1 cellular context compared by ENCODE assay signal in the genomic region with DNA sequence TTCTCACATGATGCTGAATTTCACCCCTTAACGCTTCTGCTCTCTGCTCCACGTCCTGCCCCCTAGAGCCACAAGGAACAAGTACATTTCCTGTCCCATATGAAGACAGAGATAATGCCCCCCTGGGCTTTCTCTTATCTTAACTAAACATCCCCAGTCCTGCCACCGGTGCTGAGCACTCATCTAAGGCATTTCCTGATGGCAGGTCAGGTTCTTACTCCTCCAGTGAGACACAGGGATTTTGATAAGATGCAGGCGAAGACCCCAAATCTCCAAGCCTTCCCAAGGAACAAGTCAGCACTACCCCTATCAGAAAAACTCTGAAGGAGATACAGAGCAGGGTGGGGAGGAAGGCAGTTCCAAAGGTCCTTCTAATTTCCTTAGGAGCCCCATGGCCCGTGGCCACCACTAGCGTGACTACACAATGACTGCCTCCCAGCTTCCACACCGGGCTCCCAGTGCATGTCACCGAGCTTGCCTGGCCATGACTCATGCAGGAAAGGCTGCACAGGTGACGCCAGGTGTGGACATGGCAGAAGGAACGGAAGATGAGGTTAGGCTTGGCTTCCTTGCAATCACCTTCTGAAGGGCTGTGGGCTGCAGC.
TF ChIP-seq lines count a peak whose summit lies in the region.

No MANE protein-coding gene starts in this region.

TF ChIP-seq in K562, 482 proteins besides CTCF, POLR2A, EP300 and RAD21 (continued from another document and continues in another):
- TF ChIP-seq, protein P1, sequence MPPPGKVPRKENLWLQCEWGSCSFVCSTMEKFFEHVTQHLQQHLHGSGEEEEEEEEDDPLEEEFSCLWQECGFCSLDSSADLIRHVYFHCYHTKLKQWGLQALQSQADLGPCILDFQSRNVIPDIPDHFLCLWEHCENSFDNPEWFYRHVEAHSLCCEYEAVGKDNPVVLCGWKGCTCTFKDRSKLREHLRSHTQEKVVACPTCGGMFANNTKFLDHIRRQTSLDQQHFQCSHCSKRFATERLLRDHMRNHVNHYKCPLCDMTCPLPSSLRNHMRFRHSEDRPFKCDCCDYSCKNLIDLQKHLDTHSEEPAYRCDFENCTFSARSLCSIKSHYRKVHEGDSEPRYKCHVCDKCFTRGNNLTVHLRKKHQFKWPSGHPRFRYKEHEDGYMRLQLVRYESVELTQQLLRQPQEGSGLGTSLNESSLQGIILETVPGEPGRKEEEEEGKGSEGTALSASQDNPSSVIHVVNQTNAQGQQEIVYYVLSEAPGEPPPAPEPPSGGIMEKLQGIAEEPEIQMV (tag; conservative IDR thresholded peaks at IDR 0.05; ENCODE audit: low read depth), result no peak
- no peak for TF ChIP-seq ZNF347 (CRISPR knock-in tag; IDR thresholded peaks at IDR 0.05; ENCODE audit: low read depth)
- TF ChIP-seq TSC22D4 (tag; IDR thresholded peaks at IDR 0.05), result no peak
- no peak for TF ChIP-seq CBX5 (IDR thresholded peaks at IDR 0.05; ENCODE audit: borderline replicate concordance, low read depth)
- TF ChIP-seq, protein P2, sequence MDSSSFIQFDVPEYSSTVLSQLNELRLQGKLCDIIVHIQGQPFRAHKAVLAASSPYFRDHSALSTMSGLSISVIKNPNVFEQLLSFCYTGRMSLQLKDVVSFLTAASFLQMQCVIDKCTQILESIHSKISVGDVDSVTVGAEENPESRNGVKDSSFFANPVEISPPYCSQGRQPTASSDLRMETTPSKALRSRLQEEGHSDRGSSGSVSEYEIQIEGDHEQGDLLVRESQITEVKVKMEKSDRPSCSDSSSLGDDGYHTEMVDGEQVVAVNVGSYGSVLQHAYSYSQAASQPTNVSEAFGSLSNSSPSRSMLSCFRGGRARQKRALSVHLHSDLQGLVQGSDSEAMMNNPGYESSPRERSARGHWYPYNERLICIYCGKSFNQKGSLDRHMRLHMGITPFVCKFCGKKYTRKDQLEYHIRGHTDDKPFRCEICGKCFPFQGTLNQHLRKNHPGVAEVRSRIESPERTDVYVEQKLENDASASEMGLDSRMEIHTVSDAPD (CRISPR knock-in tag; IDR thresholded peaks at IDR 0.05), result no peak
- no peak for TF ChIP-seq TCF7 (IDR thresholded peaks at IDR 0.05; ENCODE audit: borderline replicate concordance)
- peak; percentile 52; the same call in 1 of the 2 replicates for TF ChIP-seq ZNF263 (CRISPR knock-in tag; IDR thresholded peaks at IDR 0.05; ENCODE audit: borderline replicate concordance)
- TF ChIP-seq SMC3 (conservative IDR thresholded peaks at IDR 0.05; ENCODE audit: insufficient read depth, low read depth, low read length), result 0 out of 2 replicates have a peak, but pooled peaks have one; percentile 13
- TF ChIP-seq HNRNPH1 (optimal IDR thresholded peaks at IDR 0.05; ENCODE audit: low read depth, low read length), result no peak
- TF ChIP-seq MCM2 (IDR thresholded peaks at IDR 0.05; ENCODE audit: low read depth), result no peak
- no peak for TF ChIP-seq NFATC3 (IDR thresholded peaks at IDR 0.05)
- no peak for TF ChIP-seq ZNF77 (CRISPR knock-in tag; IDR thresholded peaks at IDR 0.05)
- TF ChIP-seq NR4A1 (CRISPR knock-in tag; IDR thresholded peaks at IDR 0.05), result no peak
- no peak for TF ChIP-seq NR4A1 (tag; IDR thresholded peaks at IDR 0.05)
- peak; percentile 89 for TF ChIP-seq POLR2AphosphoS5 (IDR thresholded peaks at IDR 0.05; ENCODE audit: control insufficient read depth, insufficient read depth, low read depth, low read length)
- peak; percentile 97 for TF ChIP-seq CBFA2T3 (IDR thresholded peaks at IDR 0.05)
- TF ChIP-seq, protein P3, sequence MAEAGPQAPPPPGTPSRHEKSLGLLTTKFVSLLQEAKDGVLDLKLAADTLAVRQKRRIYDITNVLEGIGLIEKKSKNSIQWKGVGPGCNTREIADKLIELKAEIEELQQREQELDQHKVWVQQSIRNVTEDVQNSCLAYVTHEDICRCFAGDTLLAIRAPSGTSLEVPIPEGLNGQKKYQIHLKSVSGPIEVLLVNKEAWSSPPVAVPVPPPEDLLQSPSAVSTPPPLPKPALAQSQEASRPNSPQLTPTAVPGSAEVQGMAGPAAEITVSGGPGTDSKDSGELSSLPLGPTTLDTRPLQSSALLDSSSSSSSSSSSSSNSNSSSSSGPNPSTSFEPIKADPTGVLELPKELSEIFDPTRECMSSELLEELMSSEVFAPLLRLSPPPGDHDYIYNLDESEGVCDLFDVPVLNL (CRISPR knock-in tag; IDR thresholded peaks at IDR 0.05; ENCODE audit: low read depth), result no peak
- no peak for TF ChIP-seq ZNF644 (tag; IDR thresholded peaks at IDR 0.05; ENCODE audit: low read depth)
- TF ChIP-seq PCBP1 (IDR thresholded peaks at IDR 0.05; ENCODE audit: low read depth, low read length, poor library complexity, severe bottlenecking), result no peak
- TF ChIP-seq, protein P4, sequence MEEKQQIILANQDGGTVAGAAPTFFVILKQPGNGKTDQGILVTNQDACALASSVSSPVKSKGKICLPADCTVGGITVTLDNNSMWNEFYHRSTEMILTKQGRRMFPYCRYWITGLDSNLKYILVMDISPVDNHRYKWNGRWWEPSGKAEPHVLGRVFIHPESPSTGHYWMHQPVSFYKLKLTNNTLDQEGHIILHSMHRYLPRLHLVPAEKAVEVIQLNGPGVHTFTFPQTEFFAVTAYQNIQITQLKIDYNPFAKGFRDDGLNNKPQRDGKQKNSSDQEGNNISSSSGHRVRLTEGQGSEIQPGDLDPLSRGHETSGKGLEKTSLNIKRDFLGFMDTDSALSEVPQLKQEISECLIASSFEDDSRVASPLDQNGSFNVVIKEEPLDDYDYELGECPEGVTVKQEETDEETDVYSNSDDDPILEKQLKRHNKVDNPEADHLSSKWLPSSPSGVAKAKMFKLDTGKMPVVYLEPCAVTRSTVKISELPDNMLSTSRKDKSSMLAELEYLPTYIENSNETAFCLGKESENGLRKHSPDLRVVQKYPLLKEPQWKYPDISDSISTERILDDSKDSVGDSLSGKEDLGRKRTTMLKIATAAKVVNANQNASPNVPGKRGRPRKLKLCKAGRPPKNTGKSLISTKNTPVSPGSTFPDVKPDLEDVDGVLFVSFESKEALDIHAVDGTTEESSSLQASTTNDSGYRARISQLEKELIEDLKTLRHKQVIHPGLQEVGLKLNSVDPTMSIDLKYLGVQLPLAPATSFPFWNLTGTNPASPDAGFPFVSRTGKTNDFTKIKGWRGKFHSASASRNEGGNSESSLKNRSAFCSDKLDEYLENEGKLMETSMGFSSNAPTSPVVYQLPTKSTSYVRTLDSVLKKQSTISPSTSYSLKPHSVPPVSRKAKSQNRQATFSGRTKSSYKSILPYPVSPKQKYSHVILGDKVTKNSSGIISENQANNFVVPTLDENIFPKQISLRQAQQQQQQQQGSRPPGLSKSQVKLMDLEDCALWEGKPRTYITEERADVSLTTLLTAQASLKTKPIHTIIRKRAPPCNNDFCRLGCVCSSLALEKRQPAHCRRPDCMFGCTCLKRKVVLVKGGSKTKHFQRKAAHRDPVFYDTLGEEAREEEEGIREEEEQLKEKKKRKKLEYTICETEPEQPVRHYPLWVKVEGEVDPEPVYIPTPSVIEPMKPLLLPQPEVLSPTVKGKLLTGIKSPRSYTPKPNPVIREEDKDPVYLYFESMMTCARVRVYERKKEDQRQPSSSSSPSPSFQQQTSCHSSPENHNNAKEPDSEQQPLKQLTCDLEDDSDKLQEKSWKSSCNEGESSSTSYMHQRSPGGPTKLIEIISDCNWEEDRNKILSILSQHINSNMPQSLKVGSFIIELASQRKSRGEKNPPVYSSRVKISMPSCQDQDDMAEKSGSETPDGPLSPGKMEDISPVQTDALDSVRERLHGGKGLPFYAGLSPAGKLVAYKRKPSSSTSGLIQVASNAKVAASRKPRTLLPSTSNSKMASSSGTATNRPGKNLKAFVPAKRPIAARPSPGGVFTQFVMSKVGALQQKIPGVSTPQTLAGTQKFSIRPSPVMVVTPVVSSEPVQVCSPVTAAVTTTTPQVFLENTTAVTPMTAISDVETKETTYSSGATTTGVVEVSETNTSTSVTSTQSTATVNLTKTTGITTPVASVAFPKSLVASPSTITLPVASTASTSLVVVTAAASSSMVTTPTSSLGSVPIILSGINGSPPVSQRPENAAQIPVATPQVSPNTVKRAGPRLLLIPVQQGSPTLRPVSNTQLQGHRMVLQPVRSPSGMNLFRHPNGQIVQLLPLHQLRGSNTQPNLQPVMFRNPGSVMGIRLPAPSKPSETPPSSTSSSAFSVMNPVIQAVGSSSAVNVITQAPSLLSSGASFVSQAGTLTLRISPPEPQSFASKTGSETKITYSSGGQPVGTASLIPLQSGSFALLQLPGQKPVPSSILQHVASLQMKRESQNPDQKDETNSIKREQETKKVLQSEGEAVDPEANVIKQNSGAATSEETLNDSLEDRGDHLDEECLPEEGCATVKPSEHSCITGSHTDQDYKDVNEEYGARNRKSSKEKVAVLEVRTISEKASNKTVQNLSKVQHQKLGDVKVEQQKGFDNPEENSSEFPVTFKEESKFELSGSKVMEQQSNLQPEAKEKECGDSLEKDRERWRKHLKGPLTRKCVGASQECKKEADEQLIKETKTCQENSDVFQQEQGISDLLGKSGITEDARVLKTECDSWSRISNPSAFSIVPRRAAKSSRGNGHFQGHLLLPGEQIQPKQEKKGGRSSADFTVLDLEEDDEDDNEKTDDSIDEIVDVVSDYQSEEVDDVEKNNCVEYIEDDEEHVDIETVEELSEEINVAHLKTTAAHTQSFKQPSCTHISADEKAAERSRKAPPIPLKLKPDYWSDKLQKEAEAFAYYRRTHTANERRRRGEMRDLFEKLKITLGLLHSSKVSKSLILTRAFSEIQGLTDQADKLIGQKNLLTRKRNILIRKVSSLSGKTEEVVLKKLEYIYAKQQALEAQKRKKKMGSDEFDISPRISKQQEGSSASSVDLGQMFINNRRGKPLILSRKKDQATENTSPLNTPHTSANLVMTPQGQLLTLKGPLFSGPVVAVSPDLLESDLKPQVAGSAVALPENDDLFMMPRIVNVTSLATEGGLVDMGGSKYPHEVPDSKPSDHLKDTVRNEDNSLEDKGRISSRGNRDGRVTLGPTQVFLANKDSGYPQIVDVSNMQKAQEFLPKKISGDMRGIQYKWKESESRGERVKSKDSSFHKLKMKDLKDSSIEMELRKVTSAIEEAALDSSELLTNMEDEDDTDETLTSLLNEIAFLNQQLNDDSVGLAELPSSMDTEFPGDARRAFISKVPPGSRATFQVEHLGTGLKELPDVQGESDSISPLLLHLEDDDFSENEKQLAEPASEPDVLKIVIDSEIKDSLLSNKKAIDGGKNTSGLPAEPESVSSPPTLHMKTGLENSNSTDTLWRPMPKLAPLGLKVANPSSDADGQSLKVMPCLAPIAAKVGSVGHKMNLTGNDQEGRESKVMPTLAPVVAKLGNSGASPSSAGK (IDR thresholded peaks at IDR 0.05), result no peak; the same call in 1 of the 2 replicates
- no peak for TF ChIP-seq BRF1 (IDR thresholded peaks at IDR 0.05; ENCODE audit: borderline replicate concordance, extremely low read depth, insufficient read length)
- TF ChIP-seq, protein P5, sequence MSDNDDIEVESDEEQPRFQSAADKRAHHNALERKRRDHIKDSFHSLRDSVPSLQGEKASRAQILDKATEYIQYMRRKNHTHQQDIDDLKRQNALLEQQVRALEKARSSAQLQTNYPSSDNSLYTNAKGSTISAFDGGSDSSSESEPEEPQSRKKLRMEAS (CRISPR knock-in tag; IDR thresholded peaks at IDR 0.05), result no peak
- no peak for TF ChIP-seq ASH1L (IDR thresholded peaks at IDR 0.05; ENCODE audit: borderline replicate concordance, low read depth, partially characterized antibody)
- TF ChIP-seq GABPB1 (CRISPR knock-in tag; IDR thresholded peaks at IDR 0.05), result 0 out of 2 replicates have a peak, but pooled peaks have one; percentile 40
- TF ChIP-seq DNMT1 (IDR thresholded peaks at IDR 0.05), result no peak
- TF ChIP-seq C11orf30 (IDR thresholded peaks at IDR 0.05; ENCODE audit: low read depth), result no peak
- TF ChIP-seq NCOA4 (IDR thresholded peaks at IDR 0.05; ENCODE audit: partially characterized antibody), result no peak
- TF ChIP-seq, protein P6, sequence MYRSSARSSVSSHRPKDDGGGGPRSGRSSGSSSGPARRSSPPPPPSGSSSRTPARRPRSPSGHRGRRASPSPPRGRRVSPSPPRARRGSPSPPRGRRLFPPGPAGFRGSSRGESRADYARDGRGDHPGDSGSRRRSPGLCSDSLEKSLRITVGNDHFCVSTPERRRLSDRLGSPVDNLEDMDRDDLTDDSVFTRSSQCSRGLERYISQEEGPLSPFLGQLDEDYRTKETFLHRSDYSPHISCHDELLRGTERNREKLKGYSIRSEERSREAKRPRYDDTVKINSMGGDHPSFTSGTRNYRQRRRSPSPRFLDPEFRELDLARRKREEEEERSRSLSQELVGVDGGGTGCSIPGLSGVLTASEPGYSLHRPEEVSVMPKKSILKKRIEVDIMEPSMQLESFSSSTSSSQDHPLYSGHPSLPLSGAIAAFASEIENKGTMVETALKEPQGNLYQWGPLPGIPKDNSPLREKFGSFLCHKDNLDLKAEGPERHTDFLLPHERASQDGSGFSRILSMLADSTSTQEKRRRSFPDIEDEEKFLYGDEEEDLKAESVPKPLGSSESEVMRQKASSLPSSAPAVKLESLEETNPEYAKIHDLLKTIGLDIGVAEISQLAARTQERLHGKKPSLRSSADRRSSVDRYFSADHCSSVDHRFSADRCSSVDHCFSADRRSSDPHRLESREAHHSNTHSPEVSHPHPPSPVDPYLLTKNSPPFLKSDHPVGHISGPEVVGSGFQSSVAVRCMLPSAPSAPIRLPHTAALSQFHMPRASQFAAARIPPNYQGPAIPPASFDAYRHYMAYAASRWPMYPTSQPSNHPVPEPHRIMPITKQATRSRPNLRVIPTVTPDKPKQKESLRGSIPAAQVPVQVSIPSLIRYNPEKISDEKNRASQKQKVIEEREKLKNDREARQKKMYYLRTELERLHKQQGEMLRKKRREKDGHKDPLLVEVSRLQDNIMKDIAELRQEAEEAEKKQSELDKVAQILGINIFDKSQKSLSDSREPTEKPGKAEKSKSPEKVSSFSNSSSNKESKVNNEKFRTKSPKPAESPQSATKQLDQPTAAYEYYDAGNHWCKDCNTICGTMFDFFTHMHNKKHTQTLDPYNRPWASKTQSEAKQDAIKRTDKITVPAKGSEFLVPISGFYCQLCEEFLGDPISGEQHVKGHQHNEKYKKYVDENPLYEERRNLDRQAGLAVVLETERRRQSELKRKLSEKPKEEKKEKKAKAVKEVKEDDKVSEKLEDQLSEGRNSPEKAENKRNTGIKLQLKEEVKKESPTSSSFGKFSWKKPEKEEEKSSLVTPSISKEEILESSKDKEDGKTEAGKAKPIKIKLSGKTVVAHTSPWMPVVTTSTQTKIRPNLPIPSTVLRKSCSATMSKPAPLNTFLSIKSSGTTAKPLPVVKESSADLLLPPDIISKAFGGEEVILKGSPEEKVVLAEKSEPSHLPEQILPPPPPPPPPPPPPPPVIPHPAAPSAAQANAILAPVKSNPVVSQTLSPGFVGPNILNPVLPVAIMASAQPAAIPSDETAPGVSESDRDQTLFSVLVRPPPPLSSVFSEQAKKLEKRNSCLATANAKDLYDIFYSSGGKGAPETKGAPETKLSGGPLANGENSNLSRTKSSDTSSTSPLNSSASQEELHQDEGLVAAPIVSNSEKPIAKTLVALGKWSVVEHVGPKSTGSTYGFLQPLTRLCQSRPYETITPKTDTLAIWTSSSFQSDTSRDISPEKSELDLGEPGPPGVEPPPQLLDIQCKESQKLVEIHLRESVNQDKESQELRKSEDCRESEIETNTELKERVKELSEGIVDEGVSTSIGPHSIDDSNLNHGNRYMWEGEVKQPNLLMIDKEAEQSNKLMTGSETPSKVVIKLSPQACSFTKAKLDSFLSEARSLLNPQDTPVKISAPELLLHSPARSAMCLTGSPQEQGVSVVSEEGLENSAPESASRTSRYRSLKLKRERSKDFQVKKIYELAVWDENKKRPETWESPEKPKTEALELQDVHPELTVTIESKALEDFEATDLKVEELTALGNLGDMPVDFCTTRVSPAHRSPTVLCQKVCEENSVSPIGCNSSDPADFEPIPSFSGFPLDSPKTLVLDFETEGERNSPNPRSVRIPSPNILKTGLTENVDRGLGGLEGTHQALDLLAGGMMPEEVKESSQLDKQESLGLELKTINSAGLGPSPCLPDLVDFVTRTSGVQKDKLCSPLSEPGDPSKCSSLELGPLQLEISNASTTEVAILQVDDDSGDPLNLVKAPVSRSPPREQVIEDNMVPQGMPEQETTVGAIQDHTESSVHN (IDR thresholded peaks at IDR 0.05; ENCODE audit: borderline replicate concordance in 1 of 2, low read depth in 1 of 2), result no peak
- no peak for TF ChIP-seq ZNF24 (IDR thresholded peaks at IDR 0.05)
